Comparison of ENCODE assay signal across 1 cellular context in the genomic region with DNA sequence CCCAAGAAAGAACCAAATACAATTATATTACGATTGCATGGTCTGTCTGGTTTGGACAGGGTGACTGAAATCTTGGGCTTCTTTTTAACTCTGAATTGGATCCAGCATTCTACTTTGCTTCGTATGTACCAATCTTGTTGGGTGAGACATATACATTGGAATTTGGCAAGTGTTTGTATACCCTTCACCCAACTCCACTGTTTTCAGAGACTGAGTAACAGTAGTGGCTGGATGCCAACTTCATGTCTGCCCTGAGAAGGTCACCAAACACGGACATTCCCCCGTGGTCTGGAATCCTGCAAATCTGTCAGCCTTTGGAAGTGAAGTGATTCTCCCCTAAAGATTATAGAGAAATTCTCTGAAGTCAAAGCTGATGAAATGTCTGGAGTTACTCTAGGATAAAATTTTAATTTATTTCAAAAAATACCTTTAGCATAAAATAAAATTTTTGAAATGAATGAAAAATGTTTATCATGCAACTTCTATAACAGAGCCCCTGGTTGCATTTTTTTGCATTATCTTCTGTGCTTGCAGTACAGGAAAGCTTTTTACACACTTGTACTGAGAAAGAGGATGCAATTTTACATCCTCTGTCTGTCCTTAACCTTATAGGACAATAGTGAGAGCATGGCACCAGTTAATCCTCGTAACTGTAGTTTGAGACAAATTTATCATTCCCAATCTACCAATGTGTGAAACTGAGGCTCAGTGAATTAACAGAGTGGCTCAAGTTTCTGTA.
A peak's percentile ranks its signal among the peaks of the same experiment; 100 is the strongest.
TF ChIP-seq lines count a peak whose summit lies in the region.

No MANE protein-coding gene starts in this region.

TF ChIP-seq in HepG2, 621 proteins besides CTCF, POLR2A, EP300 and RAD21 (continued from another document and continues in another):
- 0 out of 2 replicates have a peak, but pooled peaks have one; percentile 19 for TF ChIP-seq ARID3A (IDR thresholded peaks at IDR 0.05; ENCODE audit: low read depth, low read length)
- no peak; the same call in 2 of the 3 replicates for TF ChIP-seq MXI1 (IDR thresholded peaks at IDR 0.05; ENCODE audit: borderline replicate concordance, low read depth, low read length)
- no peak for TF ChIP-seq ZNF713 (CRISPR knock-in tag; IDR thresholded peaks at IDR 0.05)
- TF ChIP-seq MYC (CRISPR knock-in tag; IDR thresholded peaks at IDR 0.05; ENCODE audit: borderline replicate concordance): no peak
- no peak for TF ChIP-seq NBN (conservative IDR thresholded peaks at IDR 0.05)
- TF ChIP-seq ZNF782 (CRISPR knock-in tag; IDR thresholded peaks at IDR 0.05; ENCODE audit: borderline replicate concordance): no peak
- TF ChIP-seq ZNF180 (CRISPR knock-in tag; IDR thresholded peaks at IDR 0.05; ENCODE audit: borderline replicate concordance, low read depth): no peak
- TF ChIP-seq, protein P1, sequence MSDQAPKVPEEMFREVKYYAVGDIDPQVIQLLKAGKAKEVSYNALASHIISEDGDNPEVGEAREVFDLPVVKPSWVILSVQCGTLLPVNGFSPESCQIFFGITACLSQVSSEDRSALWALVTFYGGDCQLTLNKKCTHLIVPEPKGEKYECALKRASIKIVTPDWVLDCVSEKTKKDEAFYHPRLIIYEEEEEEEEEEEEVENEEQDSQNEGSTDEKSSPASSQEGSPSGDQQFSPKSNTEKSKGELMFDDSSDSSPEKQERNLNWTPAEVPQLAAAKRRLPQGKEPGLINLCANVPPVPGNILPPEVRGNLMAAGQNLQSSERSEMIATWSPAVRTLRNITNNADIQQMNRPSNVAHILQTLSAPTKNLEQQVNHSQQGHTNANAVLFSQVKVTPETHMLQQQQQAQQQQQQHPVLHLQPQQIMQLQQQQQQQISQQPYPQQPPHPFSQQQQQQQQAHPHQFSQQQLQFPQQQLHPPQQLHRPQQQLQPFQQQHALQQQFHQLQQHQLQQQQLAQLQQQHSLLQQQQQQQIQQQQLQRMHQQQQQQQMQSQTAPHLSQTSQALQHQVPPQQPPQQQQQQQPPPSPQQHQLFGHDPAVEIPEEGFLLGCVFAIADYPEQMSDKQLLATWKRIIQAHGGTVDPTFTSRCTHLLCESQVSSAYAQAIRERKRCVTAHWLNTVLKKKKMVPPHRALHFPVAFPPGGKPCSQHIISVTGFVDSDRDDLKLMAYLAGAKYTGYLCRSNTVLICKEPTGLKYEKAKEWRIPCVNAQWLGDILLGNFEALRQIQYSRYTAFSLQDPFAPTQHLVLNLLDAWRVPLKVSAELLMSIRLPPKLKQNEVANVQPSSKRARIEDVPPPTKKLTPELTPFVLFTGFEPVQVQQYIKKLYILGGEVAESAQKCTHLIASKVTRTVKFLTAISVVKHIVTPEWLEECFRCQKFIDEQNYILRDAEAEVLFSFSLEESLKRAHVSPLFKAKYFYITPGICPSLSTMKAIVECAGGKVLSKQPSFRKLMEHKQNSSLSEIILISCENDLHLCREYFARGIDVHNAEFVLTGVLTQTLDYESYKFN (CRISPR knock-in tag; conservative IDR thresholded peaks at IDR 0.05): peak; percentile 40
- no peak for TF ChIP-seq RBM39 (IDR thresholded peaks at IDR 0.05; ENCODE audit: low read depth, low read length, poor library complexity, severe bottlenecking)
- TF ChIP-seq ASH2L (IDR thresholded peaks at IDR 0.05; ENCODE audit: insufficient read length, low read depth, low read length): peak; percentile 29
- TF ChIP-seq ZBTB21 (CRISPR knock-in tag; IDR thresholded peaks at IDR 0.05): no peak
- no peak for TF ChIP-seq KLF12 (CRISPR knock-in tag; IDR thresholded peaks at IDR 0.05; ENCODE audit: borderline replicate concordance)
- TF ChIP-seq NFIC (IDR thresholded peaks at IDR 0.05; ENCODE audit: low read length): peak; percentile 56
- TF ChIP-seq MAZ (IDR thresholded peaks at IDR 0.05; ENCODE audit: borderline replicate concordance, low read depth, low read length): no peak
- TF ChIP-seq MAZ (CRISPR knock-in tag; IDR thresholded peaks at IDR 0.05; ENCODE audit: low read depth): no peak
- TF ChIP-seq ZBTB40 (IDR thresholded peaks at IDR 0.05): no peak
- TF ChIP-seq ZBTB40 (CRISPR knock-in tag; IDR thresholded peaks at IDR 0.05): no peak
- 0 out of 2 replicates have a peak, but pooled peaks have one; percentile 10 for TF ChIP-seq FOXP4 (CRISPR knock-in tag; IDR thresholded peaks at IDR 0.05)
- TF ChIP-seq ZNF557 (CRISPR knock-in tag; IDR thresholded peaks at IDR 0.05): no peak
- no peak for TF ChIP-seq BRF2 (CRISPR knock-in tag; IDR thresholded peaks at IDR 0.05)
- TF ChIP-seq, protein P2, sequence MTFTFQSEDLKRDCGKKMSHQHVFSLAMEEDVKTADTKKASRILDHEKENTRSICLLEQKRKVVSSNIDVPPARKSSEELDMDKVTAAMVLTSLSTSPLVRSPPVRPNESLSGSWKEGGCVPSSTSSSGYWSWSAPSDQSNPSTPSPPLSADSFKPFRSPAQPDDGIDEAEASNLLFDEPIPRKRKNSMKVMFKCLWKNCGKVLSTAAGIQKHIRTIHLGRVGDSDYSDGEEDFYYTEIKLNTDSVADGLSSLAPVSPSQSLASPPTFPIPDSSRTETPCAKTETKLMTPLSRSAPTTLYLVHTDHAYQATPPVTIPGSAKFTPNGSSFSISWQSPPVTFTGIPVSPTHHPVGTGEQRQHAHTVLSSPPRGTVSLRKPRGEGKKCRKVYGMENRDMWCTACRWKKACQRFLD (CRISPR knock-in tag; IDR thresholded peaks at IDR 0.05; ENCODE audit: borderline replicate concordance): no peak
- TF ChIP-seq ZSCAN22 (CRISPR knock-in tag; IDR thresholded peaks at IDR 0.05): no peak
- TF ChIP-seq NR2F1 (CRISPR knock-in tag; IDR thresholded peaks at IDR 0.05): peak in 1 of 2 experiments; percentile 61; a peak in 2 of 4 replicates
- TF ChIP-seq ZNF18 (CRISPR knock-in tag; IDR thresholded peaks at IDR 0.05; ENCODE audit: insufficient replicate concordance): no peak
- TF ChIP-seq ZNF430 (CRISPR knock-in tag; IDR thresholded peaks at IDR 0.05): no peak
- TF ChIP-seq FOXP1 (IDR thresholded peaks at IDR 0.05): no peak
- peak; percentile 30; the same call in 1 of the 2 replicates for TF ChIP-seq FOXP1 (CRISPR knock-in tag; IDR thresholded peaks at IDR 0.05)
- TF ChIP-seq ZNF33A (CRISPR knock-in tag; IDR thresholded peaks at IDR 0.05; ENCODE audit: borderline replicate concordance): no peak
- TF ChIP-seq ATF7-NPFF (CRISPR knock-in tag; IDR thresholded peaks at IDR 0.05; ENCODE audit: low read depth): no peak
- no peak for TF ChIP-seq ISL2 (CRISPR knock-in tag; IDR thresholded peaks at IDR 0.05)
- no peak for TF ChIP-seq ELF1 (CRISPR knock-in tag; IDR thresholded peaks at IDR 0.05)
- no peak for TF ChIP-seq MED8 (CRISPR knock-in tag; IDR thresholded peaks at IDR 0.05; ENCODE audit: insufficient replicate concordance)
- TF ChIP-seq REL (CRISPR knock-in tag; conservative IDR thresholded peaks at IDR 0.05): no peak
- TF ChIP-seq SALL1 (CRISPR knock-in tag; IDR thresholded peaks at IDR 0.05): peak; percentile 19; the same call in 1 of the 2 replicates
- TF ChIP-seq, protein P3, sequence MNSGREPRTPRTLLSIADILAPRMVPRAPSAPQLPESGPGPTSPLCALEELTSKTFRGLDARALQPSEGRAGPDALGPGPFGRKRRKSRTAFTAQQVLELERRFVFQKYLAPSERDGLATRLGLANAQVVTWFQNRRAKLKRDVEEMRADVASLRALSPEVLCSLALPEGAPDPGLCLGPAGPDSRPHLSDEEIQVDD (CRISPR knock-in tag; IDR thresholded peaks at IDR 0.05; ENCODE audit: borderline replicate concordance): no peak
- TF ChIP-seq RBFOX2 (IDR thresholded peaks at IDR 0.05; ENCODE audit: low read depth, low read length): no peak
- no peak for TF ChIP-seq CC2D1A (CRISPR knock-in tag; IDR thresholded peaks at IDR 0.05)
